Comparison of ENCODE assay signal across 16 cellular contexts in the genomic region with DNA sequence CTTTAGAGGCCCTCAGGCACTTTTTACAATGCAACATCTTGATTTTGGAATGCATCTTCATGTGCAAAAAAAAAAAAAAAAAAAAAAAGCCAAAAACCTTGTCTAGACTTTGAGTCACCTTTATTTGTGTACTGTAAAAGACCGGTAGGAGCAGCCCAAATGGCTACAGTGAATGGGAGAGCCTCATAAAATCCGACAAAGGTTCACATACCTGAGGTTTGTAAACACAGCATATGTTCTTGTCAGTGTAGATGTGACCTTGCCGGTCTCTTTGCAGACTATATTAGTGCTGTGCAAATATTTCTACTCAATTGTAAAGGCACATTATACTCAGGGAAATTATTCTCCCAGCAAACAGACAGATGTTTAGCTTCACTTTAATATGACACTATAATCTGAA.
A peak's percentile ranks its signal among the peaks of the same experiment; 100 is the strongest.
DNase-seq lines count a peak whose midpoint lies in the region; ATAC-seq and TF ChIP-seq lines count a peak whose summit lies in the region.
"Had no signal": no experiment of that assay in that cellular context is flagged by ENCODE, and none has a peak within 500 bp of the region (broad histone marks: within the 10 kb centered on the region; RNA-seq: fewer than 3 reads in every experiment).

No MANE protein-coding gene starts in this region.

- no peaks in the 10 kb centered on the region for H3K9me2 ChIP-seq in hepatocyte (replicated peaks; ENCODE audit: insufficient read depth)

- H3K79me2 ChIP-seq in hepatocyte: no peaks in the 10 kb centered on the region

- no peak for TF ChIP-seq EP300 in ovary (IDR thresholded peaks at IDR 0.05)

- DNase-seq in COLO668 (lab: John Stamatoyannopoulos, UW; ENCODE audit: unreplicated experiment) (peak; percentile 29), DMS53 treated with DMSO at 0.1 percent for 48 hours (lab: John Stamatoyannopoulos, UW; ENCODE audit: unreplicated experiment) (peak; percentile 22), NCI-H774 (lab: John Stamatoyannopoulos, UW) (peak; percentile 69), hepatocyte (ENCODE audit: low spot score) (peak; percentile 21), ovary (no peak), SK-N-DZ (ENCODE audit: low spot score) (no peak)
- no peak for DNase-seq in effector CD4-positive, alpha-beta T cell
- DNase-seq: Calu3; H7; IMR-90; NCI-H1436; NCI-H2081 treated with DMSO at 0.1 percent for 48 hours; NCI-H446 treated with DMSO at 0.1 percent for 48 hours; NK-92 treated with Interleukin-12 subunit alpha and Interleukin-12 subunit beta, amount 100 ng/mL, for 24 hours had no signal

- no peak overlapping the region for H2AFZ ChIP-seq in hepatocyte

- H3K4me1 ChIP-seq in hepatocyte (ENCODE audit: insufficient read depth): peaks cover 8% of the 10 kb centered on the region
- H3K4me1 ChIP-seq in ovary (ENCODE audit: insufficient read depth): no peaks in the 10 kb centered on the region

- no peak overlapping the region for H3K27ac ChIP-seq in hepatocyte
- no peak overlapping the region for H3K27ac ChIP-seq in ovary

- peak overlapping the region; percentile 32 for H3K4me2 ChIP-seq in hepatocyte

- no peak for TF ChIP-seq CTCF in hepatocyte (IDR thresholded peaks at IDR 0.05; ENCODE audit: poor library complexity)
- TF ChIP-seq CTCF in ovary (IDR thresholded peaks at IDR 0.05): no peak

- TF ChIP-seq POLR2A in ovary (IDR thresholded peaks at IDR 0.05): no peak

- H3K36me3 ChIP-seq in hepatocyte (replicated peaks; ENCODE audit: insufficient read depth, low read depth): no peaks in the 10 kb centered on the region
- no peaks in the 10 kb centered on the region for H3K36me3 ChIP-seq in ovary

- H4K20me1 ChIP-seq in hepatocyte (ENCODE audit: insufficient read depth, poor library complexity, severe bottlenecking): no peaks in the 10 kb centered on the region

- H3K27me3 ChIP-seq in hepatocyte: no peaks in the 10 kb centered on the region
- no peaks in the 10 kb centered on the region for H3K27me3 ChIP-seq in ovary

- H3K9me3 ChIP-seq in hepatocyte (ENCODE audit: low read depth): no peaks in the 10 kb centered on the region
- no peaks in the 10 kb centered on the region for H3K9me3 ChIP-seq in ovary

- H3K4me3 ChIP-seq in hepatocyte (no peak overlapping the region), ovary (no peak overlapping the region)

- 21% methylated on average over 3 of the region's 3 CpGs for WGBS in hepatocyte (ENCODE audit: low lambda C conversion rate, missing lambda C conversion rate)
- WGBS in ovary, 3 donors: 32 to 46% (median 35%) methylated on average over 3 of the region's 3 CpGs

- no peak for ATAC-seq in GM19324 (IDR thresholded peaks at IDR 0.05; ENCODE audit: low FRiP score, unreplicated experiment)
- ATAC-seq: SK-N-SH treated with all-trans-retinoic acid at 6 μM for 48 hours had no signal

- intact Hi-C loops in ovary (cut with DNase I): no loop called here

Comparison
In these comparisons a context has a peak if more than half of its experiments do, and no peak if none do; other contexts are left out.
1. DNase-seq: peak in COLO668 (single experiment), DMS53 treated with DMSO at 0.1 percent for 48 hours (single experiment), NCI-H774 (single experiment) and hepatocyte (single experiment); none in effector CD4-positive, alpha-beta T cell (single experiment), ovary (0 of 5) and SK-N-DZ (single experiment).